Comparison of ENCODE assay signal across 1 cellular context in genomic region chr22:37643225-37643847, GRCh38.
TF ChIP-seq lines count a peak whose summit lies in the region.

No MANE protein-coding gene starts in this region.

TF ChIP-seq in HEK293, 187 proteins besides CTCF, POLR2A, EP300 and RAD21 (continued from another document):
- no peak for TF ChIP-seq ZNF645 (tag by site-specific recombination; IDR thresholded peaks at IDR 0.05)
- no peak for TF ChIP-seq ZBTB44 (tag by site-specific recombination; IDR thresholded peaks at IDR 0.05)
- peak; percentile 64; the same call in 1 of the 2 replicates for TF ChIP-seq ZBTB17 (tag by site-specific recombination; IDR thresholded peaks at IDR 0.05)
- TF ChIP-seq GLIS2 (tag by site-specific recombination; IDR thresholded peaks at IDR 0.05): peak; percentile 7; the same call in 1 of the 2 replicates
- peak; percentile 35; the same call in 1 of the 2 replicates for TF ChIP-seq ZBTB48 (tag by site-specific recombination; IDR thresholded peaks at IDR 0.05)
- TF ChIP-seq ZSCAN30 (tag by site-specific recombination; IDR thresholded peaks at IDR 0.05): 0 out of 2 replicates have a peak, but pooled peaks have one; percentile 27
- TF ChIP-seq ZSCAN4 (tag by site-specific recombination; IDR thresholded peaks at IDR 0.05): peak; percentile 28; the same call in 1 of the 2 replicates
- no peak for TF ChIP-seq ZNF335 (tag by site-specific recombination; conservative IDR thresholded peaks at IDR 0.05)
- TF ChIP-seq ZNF16 (tag by site-specific recombination; IDR thresholded peaks at IDR 0.05; ENCODE audit: low read depth): no peak
- TF ChIP-seq ZNF148 (tag by site-specific recombination; IDR thresholded peaks at IDR 0.05; ENCODE audit: borderline replicate concordance): no peak
